9 cellular contexts compared by ENCODE assay signal in the genomic region with DNA sequence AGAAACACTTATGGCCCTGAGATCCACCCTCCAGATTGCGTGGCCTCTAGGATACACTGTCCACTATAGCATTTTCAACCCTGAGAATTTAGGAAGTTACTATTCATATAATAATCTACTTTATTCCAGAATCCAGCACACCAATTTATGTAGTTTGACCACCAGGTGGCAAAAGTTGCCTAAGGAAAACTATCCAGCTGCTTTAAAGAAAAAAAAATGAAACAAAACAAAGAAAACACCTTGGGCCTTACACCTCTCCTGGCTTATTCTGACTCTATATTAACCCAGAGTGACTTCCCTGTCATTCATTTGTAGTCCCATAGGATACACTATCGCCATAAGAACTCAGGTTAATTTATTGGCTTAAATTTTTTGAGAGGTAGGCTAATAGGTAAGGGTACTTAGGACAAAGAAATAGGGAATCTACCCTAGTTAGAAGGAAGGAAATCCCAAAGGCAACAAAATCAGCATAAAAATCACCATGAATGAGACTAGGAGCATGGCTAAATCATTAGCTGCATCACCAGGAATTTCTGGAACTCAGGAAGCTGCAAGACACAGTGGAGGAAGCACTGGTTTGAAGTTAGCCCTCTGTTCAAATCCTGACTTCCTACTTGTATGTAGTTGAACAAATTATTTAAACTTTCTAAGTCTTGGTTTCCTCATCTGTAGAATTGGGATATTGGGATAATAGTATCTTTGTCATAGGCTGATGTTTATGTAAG.
DNase-seq lines count a peak whose midpoint lies in the region; ATAC-seq and TF ChIP-seq lines count a peak whose summit lies in the region.
"Had no signal": no experiment of that assay in that cellular context is flagged by ENCODE, and none has a peak within 500 bp of the region (broad histone marks: within the 10 kb centered on the region; RNA-seq: fewer than 3 reads in every experiment).

No MANE protein-coding gene starts in this region.

- no peak overlapping the region for H3K4me3 Mint-ChIP-seq in nephron
- no peak overlapping the region for H3K4me3 Mint-ChIP-seq in stimulated activated naive B cell treated with anti-CD40 and anti-IgM and Interleukin-4, amounts not matched to agents 10 μg/mL and 1 μg/mL and 100 μg/mL, for 72 hours
- H3K4me3 Mint-ChIP-seq: naive B cell had no signal

- peak; percentile 54 for TF ChIP-seq CTCF in cardiac fibroblast (IDR thresholded peaks at IDR 0.05; ENCODE audit: low read depth, low read length)
- TF ChIP-seq CTCF in nephron (IDR thresholded peaks at IDR 0.05; ENCODE audit: unreplicated experiment in 3 of 3) = peak; percentile 51 to 62 (median 58)

- peaks cover 6% of the 10 kb centered on the region for H3K36me3 Mint-ChIP-seq in nephron (ENCODE audit: low read depth)
- H3K36me3 Mint-ChIP-seq in stimulated activated naive B cell treated with anti-CD40 and anti-IgM and Interleukin-4, amounts not matched to agents 10 μg/mL and 1 μg/mL and 100 μg/mL, for 72 hours = no peaks in the 10 kb centered on the region
- H3K36me3 Mint-ChIP-seq: naive B cell had no signal

- H3K27ac Mint-ChIP-seq in nephron = peak overlapping the region in 1 of 3 experiments; percentile 62
- H3K27ac Mint-ChIP-seq in stimulated activated naive B cell treated with anti-CD40 and anti-IgM and Interleukin-4, amounts not matched to agents 10 μg/mL and 1 μg/mL and 100 μg/mL, for 72 hours = no peak overlapping the region
- H3K27ac Mint-ChIP-seq: naive B cell had no signal

- no peak for ATAC-seq in GM18517 (IDR thresholded peaks at IDR 0.05; ENCODE audit: unreplicated experiment)
- ATAC-seq in stimulated activated naive B cell treated with anti-CD40 and anti-IgM and Interleukin-4, amounts not matched to agents 10 μg/mL and 1 μg/mL and 100 μg/mL, for 72 hours (replicated peaks) = no peak

- DNase-seq in ELR (ENCODE audit: low read depth) (peak; percentile 56), NCI-H2029 (lab: John Stamatoyannopoulos, UW) (peak; percentile 31), cardiac fibroblast (ENCODE audit: low read depth in 2 of 2) (peak; percentile 58 to 64), T-helper 1 cell (no peak)
- no peak for DNase-seq in NK-92 treated with Interleukin-12 subunit alpha and Interleukin-12 subunit beta, amount 100 ng/mL, for 24 hours (lab: John Stamatoyannopoulos, UW)
- no peak for DNase-seq in stimulated activated naive B cell treated with anti-CD40 and anti-IgM and Interleukin-4, amounts not matched to agents 10 μg/mL and 1 μg/mL and 100 μg/mL, for 72 hours
- DNase-seq: naive B cell had no signal

- H3K27me3 Mint-ChIP-seq in nephron (ENCODE audit: low read depth) = no peaks in the 10 kb centered on the region
- H3K27me3 Mint-ChIP-seq in stimulated activated naive B cell treated with anti-CD40 and anti-IgM and Interleukin-4, amounts not matched to agents 10 μg/mL and 1 μg/mL and 100 μg/mL, for 72 hours = no peaks in the 10 kb centered on the region

- H3K9me3 Mint-ChIP-seq in nephron = no peaks in the 10 kb centered on the region
- H3K9me3 Mint-ChIP-seq in stimulated activated naive B cell treated with anti-CD40 and anti-IgM and Interleukin-4, amounts not matched to agents 10 μg/mL and 1 μg/mL and 100 μg/mL, for 72 hours = no peaks in the 10 kb centered on the region

- H3K4me1 Mint-ChIP-seq in nephron = peaks cover 19% of the 10 kb centered on the region
- no peaks in the 10 kb centered on the region for H3K4me1 Mint-ChIP-seq in stimulated activated naive B cell treated with anti-CD40 and anti-IgM and Interleukin-4, amounts not matched to agents 10 μg/mL and 1 μg/mL and 100 μg/mL, for 72 hours
- H3K4me1 Mint-ChIP-seq: naive B cell had no signal

- no peak overlapping the region for H3K4me3 ChIP-seq in cardiac fibroblast (replicated peaks in 1 of 2; ENCODE audit: low read depth in 2 of 2, low read length in 2 of 2)

Comparison
In these comparisons a context has a peak if more than half of its experiments do, and no peak if none do; other contexts are left out.
1. DNase-seq: peak in ELR (single experiment), NCI-H2029 (single experiment) and cardiac fibroblast (2 of 2); none in NK-92 treated with Interleukin-12 subunit alpha and Interleukin-12 subunit beta, amount 100 ng/mL, for 24 hours (single experiment), T-helper 1 cell (0 of 5) and stimulated activated naive B cell treated with anti-CD40 and anti-IgM and Interleukin-4, amounts not matched to agents 10 μg/mL and 1 μg/mL and 100 μg/mL, for 72 hours (single experiment).